ENCODE assay signal across 8 cellular contexts in genomic region chr2:179440642-179441251, GRCh38.
DNase-seq lines count a peak whose midpoint lies in the region; ATAC-seq, FAIRE-seq and TF ChIP-seq lines count a peak whose summit lies in the region.

No MANE protein-coding gene starts in this region.

- DNase-seq in GM18507 (ENCODE audit: extremely low spot score, insufficient read length, low read depth) (peak; percentile 5), LHCN-M2 (ENCODE audit: low read depth) (peak; percentile 47), WERI-Rb-1 (no peak), kidney tubule cell (ENCODE audit: low spot score) (peak; percentile 49), NCI-H187 (lab: John Stamatoyannopoulos, UW) (no peak)

- H3K27ac ChIP-seq in C4-2B (no peak overlapping the region), WERI-Rb-1 (no peak overlapping the region)

- peak; percentile 87 for FAIRE-seq in GM18507 (lab: Jason Lieb, UNC)

- H3K36me3 ChIP-seq in WERI-Rb-1: no peaks in the 10 kb centered on the region; the same call in 1 of the 2 replicates

- H3K4me3 ChIP-seq in WERI-Rb-1 (ENCODE audit: low read depth, low read length): no peak overlapping the region

- no peak for ATAC-seq in HG02610 (IDR thresholded peaks at IDR 0.05; ENCODE audit: unreplicated experiment)
- no peak for ATAC-seq in esophagus mucosa

- peak; percentile 78 for TF ChIP-seq CTCF in C4-2B (conservative IDR thresholded peaks at IDR 0.05)
- TF ChIP-seq CTCF in WERI-Rb-1 (IDR thresholded peaks at IDR 0.05; ENCODE audit: low read depth, low read length): 0 out of 2 replicates have a peak, but pooled peaks have one; percentile 29

- H3K9me3 ChIP-seq in WERI-Rb-1 (ENCODE audit: severe bottlenecking): no peaks in the 10 kb centered on the region

- H3K27me3 ChIP-seq in WERI-Rb-1 (ENCODE audit: insufficient read depth, low read depth, severe bottlenecking): no peaks in the 10 kb centered on the region

Comparison
In these comparisons a context has a peak if more than half of its experiments do, and no peak if none do; other contexts are left out.
1. DNase-seq: peak in GM18507 (single experiment), LHCN-M2 (single experiment) and kidney tubule cell (single experiment); none in WERI-Rb-1 (single experiment) and NCI-H187 (0 of 2).